Comparison of ENCODE assay signal across 15 cellular contexts in the genomic region with DNA sequence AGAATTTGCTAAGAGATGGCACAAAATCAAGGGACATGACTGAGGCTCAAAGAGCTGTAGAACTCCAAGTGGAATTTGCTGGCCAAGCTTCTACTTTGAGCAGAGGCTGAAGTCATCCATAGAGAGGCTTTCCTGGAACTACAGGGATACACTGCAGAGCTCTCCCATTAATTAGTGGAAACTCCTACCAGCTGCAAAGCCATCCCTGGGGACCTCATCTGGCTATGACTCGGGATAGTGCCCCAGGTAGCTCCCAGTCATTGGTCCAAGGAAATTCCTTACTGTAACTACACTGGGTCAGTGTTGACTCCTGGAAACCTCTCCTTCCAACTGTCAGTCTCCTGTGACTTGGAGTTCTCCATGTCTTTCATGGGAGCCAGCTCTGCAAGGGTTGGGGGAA.
"Had no signal": no experiment of that assay in that cellular context is flagged by ENCODE, and none has a peak within 500 bp of the region (broad histone marks: within the 10 kb centered on the region; RNA-seq: fewer than 3 reads in every experiment).

No MANE protein-coding gene starts in this region.

- H3K9me3 ChIP-seq: body of pancreas, gastroesophageal sphincter, tibial nerve, vagina had no signal

- DNase-seq: activated naive CD4-positive, alpha-beta T cell treated with Interleukin-2 at 50 U/mL for 16 hours; activated T-cell treated with anti-CD3 and anti-CD28 coated beads, Interleukin-2, amount 50 U/mL, for 1 hour; amniotic stem cell; body of pancreas; effector memory CD4-positive, alpha-beta T cell; kidney glomerular epithelial cell; stimulated activated CD4-positive, alpha-beta T cell treated with anti-CD3 and anti-CD28 coated beads, Interleukin-4, amount 100 ng/mL, for 24 hours had no signal

- H2AFZ ChIP-seq: parathyroid adenoma had no signal

- H3K4me3 ChIP-seq: body of pancreas, gastroesophageal sphincter, hepatocyte, SK-N-MC, tibial nerve, vagina had no signal

- H3K27me3 ChIP-seq: body of pancreas, gastroesophageal sphincter, hepatocyte, tibial nerve, vagina had no signal

- H3K4me2 ChIP-seq: hepatocyte had no signal

- H3K79me2 ChIP-seq: hepatocyte, parathyroid adenoma had no signal

- H3K36me3 ChIP-seq: gastroesophageal sphincter, tibial nerve, vagina had no signal

- H3K4me3 Mint-ChIP-seq: neural crest cell had no signal

- H3K27ac ChIP-seq: body of pancreas, epithelial cell of prostate, gastroesophageal sphincter, parathyroid adenoma, SK-N-MC, tibial nerve, vagina had no signal

- H3K9ac ChIP-seq: parathyroid adenoma had no signal

- ATAC-seq: body of pancreas, gastroesophageal sphincter had no signal

- H3K4me1 ChIP-seq: gastroesophageal sphincter, vagina had no signal

- H3K4me1 Mint-ChIP-seq: neural crest cell had no signal
